In genomic region chr1:156766288-156767100, GRCh38 we compare ENCODE assay signal across 1 cellular context.
A peak's percentile ranks its signal among the peaks of the same experiment; 100 is the strongest.
TF ChIP-seq lines count a peak whose summit lies in the region.

No MANE protein-coding gene starts in this region.

TF ChIP-seq in H1, 55 proteins besides CTCF, POLR2A, EP300 and RAD21:
- no peak for TF ChIP-seq SIX5 (IDR thresholded peaks at IDR 0.05; ENCODE audit: low read depth, low read length)
- no peak for TF ChIP-seq CBX5 (IDR thresholded peaks at IDR 0.05; ENCODE audit: low read depth, low read length)
- peak; percentile 15; the same call in 1 of the 2 replicates for TF ChIP-seq PHF8 (conservative IDR thresholded peaks at IDR 0.05; ENCODE audit: low read depth, low read length)
- no peak for TF ChIP-seq TCF12 (IDR thresholded peaks at IDR 0.05; ENCODE audit: low read depth, low read length)
- no peak for TF ChIP-seq TAF1 (IDR thresholded peaks at IDR 0.05; ENCODE audit: low read depth, low read length)
- no peak for TF ChIP-seq SAP30 (IDR thresholded peaks at IDR 0.05; ENCODE audit: insufficient read depth, insufficient replicate concordance, low read length)
- peak; percentile 13 for TF ChIP-seq KDM4A (IDR thresholded peaks at IDR 0.05; ENCODE audit: low read depth, low read length, severe bottlenecking)
- no peak for TF ChIP-seq USF2 (IDR thresholded peaks at IDR 0.05; ENCODE audit: low read length)
- TF ChIP-seq RBBP5 (IDR thresholded peaks at IDR 0.05; ENCODE audit: borderline replicate concordance, low read depth, low read length): no peak
